8 cellular contexts compared by ENCODE assay signal in the genomic region with DNA sequence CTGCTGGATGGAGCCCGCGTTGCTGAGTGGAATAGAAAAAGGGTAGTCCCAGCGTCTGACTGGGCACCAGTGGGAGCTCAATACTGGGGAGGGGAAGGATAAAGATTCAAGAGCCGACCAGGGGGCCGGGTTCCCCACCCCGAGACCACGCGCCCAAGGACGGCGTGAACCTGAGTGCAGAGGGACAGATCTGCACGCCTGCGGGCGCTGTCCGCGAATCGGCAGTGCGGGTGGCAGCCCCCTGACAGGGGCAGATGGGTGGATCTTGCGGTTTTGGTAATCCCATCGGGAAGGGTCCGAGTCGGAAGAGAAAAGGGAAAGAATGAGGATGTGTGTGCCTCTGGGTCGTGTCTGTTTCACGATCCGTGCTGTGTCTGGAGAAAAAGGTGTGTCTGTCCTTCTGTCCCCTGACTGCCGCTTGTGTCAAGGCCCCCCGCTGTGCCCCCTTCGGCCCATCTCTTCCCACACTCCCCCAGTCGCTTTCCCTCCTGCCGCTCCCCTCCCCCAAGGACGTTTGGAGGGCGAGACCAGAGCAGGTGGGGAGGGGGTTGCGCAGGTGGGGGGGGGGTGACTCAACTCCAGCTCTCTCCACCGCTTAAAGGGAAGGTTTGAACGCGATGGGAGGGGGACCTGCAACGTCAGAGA. TPM values are rescaled to one million over a fixed set of nuclear protein-coding genes. Genes with fewer than 3 reads are reported as not detected.
DNase-seq lines count a peak whose midpoint lies in the region; ATAC-seq and TF ChIP-seq lines count a peak whose summit lies in the region.

No MANE protein-coding gene starts in this region.

- no peak for TF ChIP-seq CTCF in HL-60 (IDR thresholded peaks at IDR 0.05; ENCODE audit: insufficient read depth, low read length)
- no peak for TF ChIP-seq CTCF in astrocyte of the cerebellum (IDR thresholded peaks at IDR 0.05; ENCODE audit: low read depth, low read length, missing control alignments)
- no peak for TF ChIP-seq CTCF in mesothelial cell of epicardium (IDR thresholded peaks at IDR 0.05; ENCODE audit: unreplicated experiment)
- TF ChIP-seq CTCF in suprapubic skin (IDR thresholded peaks at IDR 0.05) = no peak
- no peak for TF ChIP-seq CTCF in gastrocnemius medialis (IDR thresholded peaks at IDR 0.05 in 4 of 5, conservative IDR thresholded peaks at IDR 0.05 in 1 of 5)

- intact Hi-C loops in gastrocnemius medialis (cut with DNase I; ENCODE audit: low total_unique reads) = loop anchor here (1.0 kb wide), 1 partner anchor 12 kb away; a partner anchor contains a TSS

- H4K20me1 ChIP-seq in BLaER1 treated with 17β-estradiol and CSF1 and Interleukin-3, amounts not matched to agents 10 nM and 100 nM = peaks cover 0 to 48% (median 29%) of the 10 kb centered on the region in 11 experiments; a peak in 20 of 22 replicates

- peak overlapping the region in 3 of 11 experiments; percentile 31 to 58 (median 49); a peak in 6 of 22 replicates for H3K27ac ChIP-seq in BLaER1 treated with 17β-estradiol and CSF1 and Interleukin-3, amounts not matched to agents 10 nM and 100 nM
- H3K27ac ChIP-seq in HL-60 (replicated peaks) (no peak overlapping the region), suprapubic skin (no peak overlapping the region), gastrocnemius medialis (no peak overlapping the region)

- H3K4me3 Mint-ChIP-seq in mesothelial cell of epicardium = peak overlapping the region; percentile 67

- peaks cover 72 to 94% (median 88%) of the 10 kb centered on the region in 10 experiments for H3K4me1 ChIP-seq in BLaER1 treated with 17β-estradiol and CSF1 and Interleukin-3, amounts not matched to agents 10 nM and 100 nM
- peaks cover 63% of the 10 kb centered on the region for H3K4me1 ChIP-seq in suprapubic skin
- peaks cover 18 to 27% of the 10 kb centered on the region in 2 donors for H3K4me1 ChIP-seq in gastrocnemius medialis

- H3K27me3 Mint-ChIP-seq in mesothelial cell of epicardium (ENCODE audit: low read depth) = peaks cover 86% of the 10 kb centered on the region

- peaks cover 52% of the 10 kb centered on the region for H3K4me1 Mint-ChIP-seq in mesothelial cell of epicardium

- DNase-seq in HL-60 (ENCODE audit: low read depth in 1 of 2, low spot score in 1 of 2) (no peak), astrocyte of the cerebellum (ENCODE audit: low read depth) (no peak), mesothelial cell of epicardium (ENCODE audit: low spot score in 2 of 2, unreplicated experiment in 2 of 2) (no peak), suprapubic skin (ENCODE audit: low spot score in 2 of 2) (no peak), gastrocnemius medialis (no peak), NCI-H1694 treated with DMSO at 0.1 percent for 48 hours (lab: John Stamatoyannopoulos, UW) (no peak)

- H3K9ac ChIP-seq in BLaER1 treated with 17β-estradiol and CSF1 and Interleukin-3, amounts not matched to agents 10 nM and 100 nM = peak overlapping the region in 5 of 11 experiments; percentile 4 to 64 (median 34); a peak in 7 of 22 replicates

- peaks cover 64 to 74% (median 70%) of the 10 kb centered on the region in 11 experiments for H3K27me3 ChIP-seq in BLaER1 treated with 17β-estradiol and CSF1 and Interleukin-3, amounts not matched to agents 10 nM and 100 nM
- H3K27me3 ChIP-seq in HL-60 (ENCODE audit: insufficient read depth, poor library complexity, severe bottlenecking) (peaks cover 59% of the 10 kb centered on the region), suprapubic skin (peaks cover 93% of the 10 kb centered on the region), gastrocnemius medialis (peaks cover 84 to 94% (median 88%) of the 10 kb centered on the region in 3 donors)

- peak overlapping the region; percentile 90 to 100 (median 99) for H3K4me2 ChIP-seq in BLaER1 treated with 17β-estradiol and CSF1 and Interleukin-3, amounts not matched to agents 10 nM and 100 nM

- H3K27ac Mint-ChIP-seq in mesothelial cell of epicardium = no peak overlapping the region

- peak overlapping the region; percentile 46 to 67 (median 54) for H3K4me3 ChIP-seq in BLaER1 treated with 17β-estradiol and CSF1 and Interleukin-3, amounts not matched to agents 10 nM and 100 nM
- H3K4me3 ChIP-seq in HL-60 (replicated peaks; ENCODE audit: insufficient read depth, low read length) (peak overlapping the region; percentile 24), astrocyte of the cerebellum (ENCODE audit: low read depth, low read length) (peak overlapping the region; percentile 6), suprapubic skin (no peak overlapping the region), gastrocnemius medialis (peak overlapping the region in 1 of 4 donors; percentile 4)

- TF ChIP-seq POLR2A in suprapubic skin (IDR thresholded peaks at IDR 0.05) = no peak
- no peak for TF ChIP-seq POLR2A in gastrocnemius medialis (IDR thresholded peaks at IDR 0.05)

- no peak for TF ChIP-seq EP300 in suprapubic skin (IDR thresholded peaks at IDR 0.05)

- no peaks in the 10 kb centered on the region; a peak in 1 of 22 replicates for H3K36me3 ChIP-seq in BLaER1 treated with 17β-estradiol and CSF1 and Interleukin-3, amounts not matched to agents 10 nM and 100 nM
- H3K36me3 ChIP-seq in suprapubic skin (no peaks in the 10 kb centered on the region), gastrocnemius medialis (no peaks in the 10 kb centered on the region)

- under 1% methylated on average over 24 of the region's 36 CpGs for WGBS in suprapubic skin

- H3K9me3 ChIP-seq in BLaER1 treated with 17β-estradiol and CSF1 and Interleukin-3, amounts not matched to agents 10 nM and 100 nM (replicated peaks in 1 of 11) = no peaks in the 10 kb centered on the region
- no peaks in the 10 kb centered on the region for H3K9me3 ChIP-seq in suprapubic skin
- no peaks in the 10 kb centered on the region for H3K9me3 ChIP-seq in gastrocnemius medialis

- H3K36me3 Mint-ChIP-seq in mesothelial cell of epicardium = peaks cover 2% of the 10 kb centered on the region

- in situ Hi-C loops in astrocyte of the cerebellum (cut with HindIII; ENCODE audit: low sequenced_read_pairs) (no loop called here), gastrocnemius medialis (cut with MboI; ENCODE audit: low sequenced_read_pairs in 4 of 4) (no loop called here)

- ATAC-seq in gastrocnemius medialis = no peak
- ATAC-seq in GM18517 (IDR thresholded peaks at IDR 0.05; ENCODE audit: unreplicated experiment) = no peak

- H3K9me3 Mint-ChIP-seq in mesothelial cell of epicardium = no peaks in the 10 kb centered on the region

RNA-seq across cellular contexts. Expression of a gene that starts 0.7 kb away (rescaled TPM):
- total RNA-seq in mesothelial cell of epicardium = 0.35 to 0.38 TPM (median 0.36 TPM) in 3 replicates
- under 1 TPM in 3 of 4 donors, not detected in 1; 0.38 to 0.99 (median 0.59) TPM for total RNA-seq in suprapubic skin
- not detected for total RNA-seq in gastrocnemius medialis

RNA-seq across cellular contexts. Expression of a gene that starts 11.8 kb away (rescaled TPM):
- total RNA-seq in mesothelial cell of epicardium (57.4 to 63.4 TPM (median 61.5 TPM) in 3 replicates), suprapubic skin (10 to 100 TPM; 28.5 to 66.5 (median 50.0) TPM), gastrocnemius medialis (10 to 100 TPM in 3 of 4 donors, 1 to 10 TPM in 1; 5.5 to 24.4 (median 15.6) TPM)

RNA-seq across cellular contexts. Expression of a gene that starts 14.0 kb away (rescaled TPM):
- total RNA-seq in mesothelial cell of epicardium (not detected in 3 replicates), suprapubic skin (not detected), gastrocnemius medialis (not detected)

RNA-seq across cellular contexts. Expression of a gene that starts 34.8 kb away (rescaled TPM):
- total RNA-seq in mesothelial cell of epicardium (not detected in 3 replicates), suprapubic skin (not detected), gastrocnemius medialis (not detected)

RNA-seq across cellular contexts. Expression of a gene that starts 39.2 kb away (rescaled TPM):
- total RNA-seq in mesothelial cell of epicardium (11.4 to 15.1 TPM (median 14.2 TPM) in 3 replicates), suprapubic skin (10 to 100 TPM in 2 of 4 donors, 1 to 10 TPM in 2; 6.7 to 22.9 (median 13.0) TPM), gastrocnemius medialis (10 to 100 TPM in 3 of 4 donors, 1 to 10 TPM in 1; 5.9 to 21.7 (median 12.3) TPM)
